In the genomic region with DNA sequence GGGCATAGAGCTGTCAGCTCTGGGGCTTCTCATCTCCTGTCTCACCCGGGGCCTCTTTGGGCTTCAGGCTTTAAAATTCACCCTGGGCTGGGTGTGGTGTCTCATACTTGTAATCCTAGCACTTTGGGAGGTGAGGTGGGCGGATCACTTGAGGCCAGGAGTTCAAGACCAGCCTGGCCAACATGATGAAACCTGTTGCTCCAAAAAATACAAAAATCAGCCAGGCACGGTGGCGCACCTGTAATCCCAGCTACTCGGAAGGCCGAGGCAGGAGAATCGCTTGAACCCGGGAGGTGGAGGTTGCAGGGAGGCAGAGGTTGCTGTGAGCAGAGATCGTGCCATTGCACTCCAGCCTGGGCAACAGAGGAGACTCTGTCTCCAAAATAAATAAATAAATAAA, we compare ENCODE assay signal across 5 cellular contexts. TPM values are rescaled to one million over a fixed set of nuclear protein-coding genes. Genes with fewer than 3 reads are reported as not detected.
"Had no signal": no experiment of that assay in that cellular context is flagged by ENCODE, and none has a peak within 500 bp of the region (broad histone marks: within the 10 kb centered on the region; RNA-seq: fewer than 3 reads in every experiment).

No MANE protein-coding gene starts in this region.

RNA-seq across cellular contexts. Expression of gene GRIK5, which starts 29.5 kb away (rescaled TPM):
- total RNA-seq: PC-3, RPMI7951, SJSA1, SK-MEL-5 had no signal

RNA-seq across cellular contexts. Expression of gene ATP1A3, which starts 46.5 kb away (rescaled TPM):
- total RNA-seq: PC-9, SJSA1 had no signal
